ENCODE assay signal across 8 cellular contexts in the genomic region with DNA sequence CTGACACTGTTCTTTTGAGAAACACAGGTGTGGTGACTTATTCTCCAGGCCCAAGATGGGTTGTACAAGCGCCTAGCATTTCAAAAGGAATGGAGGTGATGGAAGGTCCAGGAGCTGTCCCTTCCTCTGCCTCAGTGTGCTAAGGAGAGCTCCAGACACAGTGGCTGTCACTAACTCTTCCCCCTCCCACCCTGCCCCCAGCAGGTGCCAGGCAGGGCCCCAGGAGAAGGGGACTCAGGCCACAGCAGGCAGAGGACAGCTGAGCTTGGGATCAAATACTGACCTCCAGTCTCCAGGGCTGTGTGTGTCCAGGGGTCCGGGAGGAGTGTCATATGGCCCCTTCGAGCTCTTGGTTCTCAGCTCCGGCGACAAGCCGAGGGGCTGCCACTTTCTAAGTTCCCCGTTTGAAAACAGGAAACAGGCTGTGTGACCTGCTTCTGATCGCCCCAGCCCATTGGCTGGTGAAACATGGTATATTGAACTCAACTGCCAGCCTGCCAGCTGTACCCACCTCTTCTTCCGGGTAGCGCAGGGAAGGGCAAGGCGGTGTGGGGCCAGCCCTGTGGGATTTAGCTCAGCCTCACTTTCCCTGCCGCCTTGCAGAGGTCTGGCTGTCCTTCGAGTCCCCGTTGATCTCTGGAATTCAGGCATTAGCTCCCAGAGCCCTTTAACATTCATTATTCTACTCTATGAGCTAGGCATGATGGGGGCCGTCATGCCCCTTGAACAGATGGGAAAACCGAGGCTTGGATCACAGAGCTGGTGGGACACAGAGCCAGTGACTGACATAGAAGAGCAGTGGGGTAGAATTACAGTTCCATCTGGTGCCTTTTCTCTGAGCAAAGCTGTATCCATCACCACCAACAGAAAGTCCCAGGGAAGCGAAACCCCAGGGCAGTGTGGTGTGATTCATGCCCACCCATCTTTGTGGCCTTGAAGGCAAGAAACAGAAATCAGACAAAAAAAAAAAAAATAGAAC. TPM values are rescaled to one million over a fixed set of nuclear protein-coding genes. Genes with fewer than 3 reads are reported as not detected.
DNase-seq lines count a peak whose midpoint lies in the region; ATAC-seq and TF ChIP-seq lines count a peak whose summit lies in the region.
"Had no signal": no experiment of that assay in that cellular context is flagged by ENCODE, and none has a peak within 500 bp of the region (broad histone marks: within the 10 kb centered on the region; RNA-seq: fewer than 3 reads in every experiment).

A gene with protein sequence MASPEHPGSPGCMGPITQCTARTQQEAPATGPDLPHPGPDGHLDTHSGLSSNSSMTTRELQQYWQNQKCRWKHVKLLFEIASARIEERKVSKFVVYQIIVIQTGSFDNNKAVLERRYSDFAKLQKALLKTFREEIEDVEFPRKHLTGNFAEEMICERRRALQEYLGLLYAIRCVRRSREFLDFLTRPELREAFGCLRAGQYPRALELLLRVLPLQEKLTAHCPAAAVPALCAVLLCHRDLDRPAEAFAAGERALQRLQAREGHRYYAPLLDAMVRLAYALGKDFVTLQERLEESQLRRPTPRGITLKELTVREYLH (minus strand): TSS at position 406 of the 979 bp plus-strand sequence. CDS start 3,786 bp downstream, outside the sequence.

- no peak within 1 kb of the TSS for H3K9ac ChIP-seq in mammary epithelial cell (ENCODE audit: insufficient read depth, low read length)

- no peaks in the 10 kb centered on the region for H3K27me3 ChIP-seq in heart left ventricle
- no peaks in the 10 kb centered on the region for H3K27me3 ChIP-seq in mammary epithelial cell (ENCODE audit: insufficient read depth, low read length)

- TF ChIP-seq CTCF in heart left ventricle (IDR thresholded peaks at IDR 0.05) (no peak), mammary epithelial cell (conservative IDR thresholded peaks at IDR 0.05 in 1 of 2, IDR thresholded peaks at IDR 0.05 in 1 of 2; ENCODE audit: extremely low read depth in 1 of 2, insufficient read depth in 1 of 2, low read depth in 1 of 2, low read length in 2 of 2) (no peak)

- H3K27ac ChIP-seq in heart left ventricle (peak within 1 kb of the TSS in 3 of 12 donors; percentile 37 to 90 (median 46)), mammary epithelial cell (ENCODE audit: insufficient read depth, low read depth, low read length) (no peak within 1 kb of the TSS)

- CTCF ChIA-PET in mammary epithelial cell (lab: Charles Lee; ENCODE audit: low non-redundant PET): no interaction called here

- H4K20me1 ChIP-seq in mammary epithelial cell (ENCODE audit: insufficient read depth, low read length): no peaks in the 10 kb centered on the region

- ATAC-seq in GM19372 (IDR thresholded peaks at IDR 0.05; ENCODE audit: low read depth, unreplicated experiment) (peak; percentile 37), HG03442 (IDR thresholded peaks at IDR 0.05; ENCODE audit: unreplicated experiment) (peak; percentile 41), heart left ventricle (peak in 3 of 4 donors; percentile 40 to 77 (median 64))

- DNase-seq in activated CD4-positive, alpha-beta T cell treated with anti-CD3 and anti-CD28 coated beads, Interleukin-2, amount 50 U/mL, for 1 hour: peak; percentile 59
- DNase-seq in heart left ventricle (peak in 3 of 5 donors; percentile 36 to 68 (median 47)), glomerular visceral epithelial cell (ENCODE audit: extremely low spot score) (no peak), mammary epithelial cell (no peak)
- peak; percentile 58 for DNase-seq in stimulated activated naive CD4-positive, alpha-beta T cell treated with Interleukin-2 at 50 U/mL for 16 hours (lab: John Stamatoyannopoulos, UW)

- intact Hi-C loops in heart left ventricle (cut with DNase I) (no loop called here), mammary epithelial cell (cut with micrococcal nuclease) (no loop called here)

- H3K4me3 ChIP-seq in heart left ventricle (peak within 1 kb of the TSS in 9 of 12 donors; percentile 12 to 70 (median 34)), mammary epithelial cell (replicated peaks in 1 of 3; ENCODE audit: insufficient read depth in 1 of 3, low read depth in 2 of 3, low read length in 3 of 3) (no peak within 1 kb of the TSS)

- dilution Hi-C loops in mammary epithelial cell (cut with HindIII; ENCODE audit: low sequenced_read_pairs): no loop called here

- no peak within 1 kb of the TSS for H3K4me2 ChIP-seq in mammary epithelial cell (ENCODE audit: insufficient read depth, low read depth, low read length)

- H3K4me1 ChIP-seq in heart left ventricle (peaks cover 0 to 74% (median 0%) of the 10 kb centered on the region in 12 donors), mammary epithelial cell (ENCODE audit: insufficient read depth, low read length) (no peaks in the 10 kb centered on the region)

- no peak for TF ChIP-seq POLR2A in heart left ventricle (IDR thresholded peaks at IDR 0.05)

- H2AFZ ChIP-seq in mammary epithelial cell (ENCODE audit: low read depth, low read length): no peak within 1 kb of the TSS

- H3K9me3 ChIP-seq in heart left ventricle: no peaks in the 10 kb centered on the region
- no peaks in the 10 kb centered on the region for H3K9me3 ChIP-seq in mammary epithelial cell (replicated peaks; ENCODE audit: insufficient read depth, low read length)

- in situ Hi-C loops in mammary epithelial cell (cut with MboI; ENCODE audit: low sequenced_read_pairs in 2 of 2): no loop called here

- no TSS peak for BruUV-seq in mammary epithelial cell (replicated peaks; lab: Mats Ljungman, UMichigan)

- WGBS in heart left ventricle, 4 donors: 74 to 87% (median 81%) methylated on average over 11 to 17 of the region's 17 CpGs
- WGBS in mammary epithelial cell (ENCODE audit: low coverage, missing lambda C conversion rate): 80% methylated on average over 16 of the region's 17 CpGs

- H3K36me3 ChIP-seq in heart left ventricle (peaks cover 0 to 18% (median 0%) of the 10 kb centered on the region in 9 donors), mammary epithelial cell (ENCODE audit: insufficient read depth, low read length) (no peaks in the 10 kb centered on the region)

- H3K79me2 ChIP-seq in mammary epithelial cell (ENCODE audit: insufficient read depth, low read length): no peaks in the 10 kb centered on the region

RNA-seq across cellular contexts. Expression of the gene that starts here (rescaled TPM):
- total RNA-seq in heart left ventricle: 10 to 100 TPM in 1 of 9 donors, 1 to 10 TPM in 1, under 1 TPM in 7; 0.37 to 11.9 (median 0.67) TPM
- under 1 TPM; 0.27 to 0.54 TPM for polyA plus RNA-seq in heart left ventricle
- total RNA-seq in mammary epithelial cell: not detected
- not detected for polyA plus RNA-seq in mammary epithelial cell
- polyA minus RNA-seq in mammary epithelial cell: not detected
- polyA plus RNA-seq: keratinocyte had no signal

Comparison
In these comparisons a context has a peak if more than half of its experiments do, and no peak if none do; other contexts are left out.
1. DNase-seq: peak in activated CD4-positive, alpha-beta T cell treated with anti-CD3 and anti-CD28 coated beads, Interleukin-2, amount 50 U/mL, for 1 hour (single experiment), heart left ventricle (3 of 5) and stimulated activated naive CD4-positive, alpha-beta T cell treated with Interleukin-2 at 50 U/mL for 16 hours (single experiment); none in glomerular visceral epithelial cell (single experiment) and mammary epithelial cell (single experiment).
2. H3K4me3 ChIP-seq: peak in heart left ventricle (9 of 12); none in mammary epithelial cell (0 of 3).
3. Peak in every context shown above with its lines, with median percentiles within 50 percentile points of each other: ATAC-seq.